13 cellular contexts compared by ENCODE assay signal in the genomic region with DNA sequence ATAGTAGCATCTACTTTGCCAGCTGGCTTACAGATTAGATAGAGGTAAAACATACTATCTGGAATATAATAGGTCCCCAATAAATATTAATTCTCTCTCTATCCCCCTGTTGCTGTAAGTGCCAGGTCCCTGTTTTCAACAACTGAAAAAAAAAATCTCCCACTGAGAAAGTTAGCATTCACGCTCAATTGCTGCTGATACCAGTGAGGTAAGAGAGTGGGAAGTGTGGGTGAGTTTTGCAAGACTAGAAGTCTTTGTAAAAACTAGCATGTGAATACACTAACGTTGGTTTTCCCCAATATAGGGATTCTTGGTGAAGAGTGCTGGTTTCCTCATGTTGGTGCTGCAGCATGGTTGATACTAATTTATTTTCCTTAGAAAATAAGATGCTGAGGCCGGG.
"Had no signal": no experiment of that assay in that cellular context is flagged by ENCODE, and none has a peak within 500 bp of the region (broad histone marks: within the 10 kb centered on the region; RNA-seq: fewer than 3 reads in every experiment).

No MANE protein-coding gene starts in this region.

- H3K27ac ChIP-seq: hepatocyte, lower lobe of right lung, sigmoid colon had no signal

- H3K27me3 ChIP-seq: hepatocyte, sigmoid colon, thyroid gland had no signal

- DNase-seq: activated CD4-positive, alpha-beta T cell treated with anti-CD3 and anti-CD28 coated beads, Interleukin-2, amount 50 U/mL, for 1 hour; activated CD4-positive, CD25-positive, alpha-beta regulatory T cell treated with anti-CD3 and anti-CD28 coated beads, Interleukin-2, amount 50 U/mL, for 72 hours; activated CD8-positive, alpha-beta memory T cell treated with anti-CD3 and anti-CD28 coated beads, Interleukin-2, amount 50 U/mL, for 4 hours; activated naive CD4-positive, alpha-beta T cell treated with anti-CD3 and anti-CD28 coated beads, Interleukin-2, amount 10 ng/mL, durations not matched to agents 7 days and 5 days; activated T-cell treated with anti-CD3 and anti-CD28 coated beads, Interleukin-2, amount 50 U/mL, for 4 hours; lower lobe of right lung; posterior cingulate gyrus; sigmoid colon; stimulated activated CD4-positive, alpha-beta T cell treated with anti-CD3 and anti-CD28 coated beads, Interleukin-4, amount 100 ng/mL, for 4 hours; thyroid gland had no signal

- H3K4me3 ChIP-seq: hepatocyte, lower lobe of right lung, sigmoid colon, thyroid gland had no signal

- ATAC-seq: activated T-cell treated with anti-CD3 and anti-CD28 coated beads, Interleukin-2, amount 50 U/mL, for 4 hours; natural killer cell treated with Interleukin-12 subunit alpha and Interleukin-12 subunit beta and Interleukin-15 and Interleukin-18, amount 100 ng/mL, for 72 hours; stimulated activated memory B cell treated with anti-CD40 and anti-IgM and Interleukin-4, amounts not matched to agents 10 μg/mL and 1 μg/mL and 100 μg/mL, for 72 hours had no signal
